In the genomic region with DNA sequence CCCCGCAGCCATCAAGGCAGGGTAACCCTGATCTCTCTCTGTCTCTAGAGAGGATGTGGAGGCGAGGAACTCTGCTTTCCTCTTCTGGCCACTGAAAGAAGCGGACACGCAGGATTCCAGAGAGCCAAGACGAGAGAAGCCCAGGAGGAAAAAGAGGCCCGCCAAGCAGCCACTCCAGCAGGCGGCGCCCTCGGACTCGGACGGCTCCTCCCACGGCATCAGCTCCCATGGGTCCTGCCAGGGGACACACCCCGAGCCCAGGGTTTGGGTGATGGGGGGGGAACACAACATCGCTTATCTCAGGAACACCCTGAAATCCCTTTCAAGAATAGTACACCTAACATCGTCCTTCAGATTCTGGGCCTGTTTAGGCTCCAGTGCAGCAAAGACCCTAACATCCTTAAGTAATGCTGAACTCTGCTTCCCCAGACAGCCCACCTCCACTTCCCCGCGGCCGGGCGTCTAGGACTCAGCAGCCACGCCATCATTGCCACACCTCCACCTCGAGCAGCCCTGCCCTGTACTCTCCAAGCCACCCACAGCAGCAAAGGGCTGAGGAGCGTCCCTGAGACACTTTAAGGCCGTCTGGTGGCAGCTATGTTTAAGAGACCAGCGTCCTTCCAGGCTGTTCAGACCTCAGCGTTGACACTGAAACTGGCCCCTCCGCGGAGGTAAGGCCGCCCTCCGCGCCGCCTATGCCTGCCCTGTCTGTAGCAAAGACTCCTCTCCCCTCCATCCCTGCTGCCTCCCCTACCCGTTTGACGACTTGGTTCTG, we compare ENCODE assay signal across 30 cellular contexts. TPM values are rescaled to one million over a fixed set of nuclear protein-coding genes. Genes with fewer than 3 reads are reported as not detected.
DNase-seq lines count a peak whose midpoint lies in the region; ATAC-seq, FAIRE-seq and TF ChIP-seq lines count a peak whose summit lies in the region.
"Had no signal": no experiment of that assay in that cellular context is flagged by ENCODE, and none has a peak within 500 bp of the region (broad histone marks: within the 10 kb centered on the region; RNA-seq: fewer than 3 reads in every experiment).

No MANE protein-coding gene starts in this region.

- no peak overlapping the region for H2AFZ ChIP-seq in Karpas-422 (ENCODE audit: low read length)
- H2AFZ ChIP-seq in K562 (ENCODE audit: low read depth, low read length): no peak overlapping the region

- no peaks in the 10 kb centered on the region for H3K9me1 ChIP-seq in K562 (ENCODE audit: control insufficient read depth, insufficient read depth, low read length)

- POLR2A ChIA-PET in K562 (lab: Yijun Ruan, JAX): no interaction called here
- POLR2A ChIA-PET in naive thymus-derived CD8-positive, alpha-beta T cell (lab: Charles Lee): no interaction called here

- H3K4me1 Mint-ChIP-seq in nephron progenitor cell (no peaks in the 10 kb centered on the region), progenitor cell of endocrine pancreas (ENCODE audit: low read depth) (peaks cover 5% of the 10 kb centered on the region)
- peaks cover 0 to 2% (median 0%) of the 10 kb centered on the region in 4 donors for H3K4me1 Mint-ChIP-seq in naive thymus-derived CD8-positive, alpha-beta T cell
- H3K4me1 Mint-ChIP-seq: activated B cell treated with CpG ODN at 0.5 μM for 24 hours; activated naive CD4-positive, alpha-beta T cell treated with anti-CD3 and anti-CD28 coated beads, Interleukin-2, amount 50 U/mL, for 24 hours; activated T-helper 17 cell treated with anti-CD3 and anti-CD28 coated beads, Interleukin-2, amount 50 U/mL, for 72 hours; naive thymus-derived CD4-positive, alpha-beta T cell had no signal

- TF ChIP-seq EP300 in K562 (IDR thresholded peaks at IDR 0.05; ENCODE audit: low read length): no peak

- peak; percentile 36 for TF ChIP-seq CTCF in GM06990 (IDR thresholded peaks at IDR 0.05; ENCODE audit: insufficient read depth, low read length, poor library complexity, severe bottlenecking)
- TF ChIP-seq CTCF in K562 (IDR thresholded peaks at IDR 0.05 in 2 of 3, conservative IDR thresholded peaks at IDR 0.05 in 1 of 3; ENCODE audit: insufficient read depth in 2 of 3, low read depth in 1 of 3, low read length in 3 of 3): peak; percentile 48 to 61 (median 58)
- TF ChIP-seq CTCF in nephron progenitor cell (IDR thresholded peaks at IDR 0.05): no peak
- TF ChIP-seq CTCF in progenitor cell of endocrine pancreas (IDR thresholded peaks at IDR 0.05; ENCODE audit: unreplicated experiment): no peak

- TF ChIP-seq RAD21 in K562 (CRISPR knock-in tag; conservative IDR thresholded peaks at IDR 0.05 in 1 of 2, IDR thresholded peaks at IDR 0.05 in 1 of 2): peak in 1 of 2 experiments; percentile 44; a peak in 2 of 4 replicates

- no peaks in the 10 kb centered on the region for H3K9me3 ChIP-seq in Karpas-422 (ENCODE audit: low read length)
- no peaks in the 10 kb centered on the region for H3K9me3 ChIP-seq in K562 (replicated peaks; ENCODE audit: control insufficient read depth, insufficient read depth, low read depth, low read length)
- H3K9me3 ChIP-seq: Caco-2, left lung, tibial nerve had no signal

- no peak for DNase-seq in GM06990 (ENCODE audit: extremely low read depth, insufficient read length)
- DNase-seq in Karpas-422: peak; percentile 48
- peak; percentile 25 to 47 (median 36) for DNase-seq in K562 (ENCODE audit: extremely low read depth in 1 of 4, low spot score in 3 of 4)
- DNase-seq in nephron progenitor cell: no peak
- DNase-seq in naive thymus-derived CD8-positive, alpha-beta T cell: no peak
- DNase-seq in progenitor cell of endocrine pancreas (ENCODE audit: low spot score, unreplicated experiment): no peak
- no peak for DNase-seq in AG08396 (ENCODE audit: low spot score)
- no peak for DNase-seq in NCI-H1694 (lab: John Stamatoyannopoulos, UW)
- DNase-seq: activated B cell treated with CpG ODN at 0.5 μM for 24 hours; activated CD4-positive, alpha-beta T cell treated with anti-CD3 and anti-CD28 coated beads, Interleukin-2, amount 50 U/mL, for 4 hours; activated CD8-positive, alpha-beta memory T cell treated with anti-CD3 and anti-CD28 coated beads, Interleukin-2, amount 50 U/mL, for 48 hours; anterior cingulate cortex; C1 segment of cervical spinal cord; Caco-2; cortex of kidney; GF-D8; hippocampal formation; left lung; naive thymus-derived CD4-positive, alpha-beta T cell; NCI-H510A; PC-3; SIG-M5; stimulated activated CD8-positive, alpha-beta memory T cell treated with anti-CD3 and anti-CD28 coated beads, Interleukin-4, amount 100 ng/mL, for 48 hours; T1000 had no signal

- H3K4me2 ChIP-seq in Karpas-422 (ENCODE audit: low read depth, low read length, poor library complexity, severe bottlenecking) (no peak overlapping the region), K562 (ENCODE audit: insufficient read depth, low read length) (0 out of 2 replicates have a peak overlapping the region, but pooled peaks have one; percentile 23)

- H3K79me2 ChIP-seq in Karpas-422 (ENCODE audit: low read length): no peaks in the 10 kb centered on the region
- H3K79me2 ChIP-seq in K562 (ENCODE audit: control insufficient read depth, insufficient read depth, low read length): no peaks in the 10 kb centered on the region

- in situ Hi-C loops in K562 (cut with MboI): no loop called here

- no peaks in the 10 kb centered on the region for H3K9me2 ChIP-seq in Karpas-422 (replicated peaks; ENCODE audit: insufficient read depth, low read length)

- 2% methylated on average over 32 of the region's 33 CpGs for WGBS in K562 (ENCODE audit: insufficient coverage, low coverage, missing lambda C conversion rate)

- intact Hi-C loops in K562 (cut with micrococcal nuclease): loop anchor here (5.0 kb wide), 1 partner anchor 75 kb away; no protein-coding TSS in a partner anchor

- no TSS peak for BruUV-seq in K562 (replicated peaks; lab: Mats Ljungman, UMichigan)

- H3K4me3 ChIP-seq in GM06990 (replicated peaks; ENCODE audit: low read depth, low read length) (no peak overlapping the region), Karpas-422 (ENCODE audit: low read length) (no peak overlapping the region), K562 (no peak overlapping the region)
- H3K4me3 ChIP-seq: left lung, tibial nerve had no signal

- H3K36me3 ChIP-seq in GM06990 (ENCODE audit: control insufficient read depth, insufficient read depth, low read length) (no peaks in the 10 kb centered on the region), Karpas-422 (ENCODE audit: insufficient read depth, low read length) (no peaks in the 10 kb centered on the region), K562 (ENCODE audit: control insufficient read depth, insufficient read depth, low read length) (no peaks in the 10 kb centered on the region)
- H3K36me3 ChIP-seq: left lung, tibial nerve had no signal

- H3K27ac Mint-ChIP-seq in nephron progenitor cell: peak overlapping the region; percentile 50
- H3K27ac Mint-ChIP-seq in naive thymus-derived CD8-positive, alpha-beta T cell: no peak overlapping the region
- H3K27ac Mint-ChIP-seq in progenitor cell of endocrine pancreas: no peak overlapping the region
- H3K27ac Mint-ChIP-seq: activated B cell treated with CpG ODN at 0.5 μM for 24 hours; activated naive CD4-positive, alpha-beta T cell treated with anti-CD3 and anti-CD28 coated beads, Interleukin-2, amount 50 U/mL, for 24 hours; activated T-helper 17 cell treated with anti-CD3 and anti-CD28 coated beads, Interleukin-2, amount 50 U/mL, for 72 hours; naive thymus-derived CD4-positive, alpha-beta T cell had no signal

- peaks cover 1% of the 10 kb centered on the region for H3K27me3 ChIP-seq in GM06990 (replicated peaks; ENCODE audit: control insufficient read depth, insufficient read depth, low read length)
- H3K27me3 ChIP-seq in Karpas-422 (ENCODE audit: low read length): no peaks in the 10 kb centered on the region
- H3K27me3 ChIP-seq in K562 (ENCODE audit: control insufficient read depth in 2 of 2, insufficient read depth in 2 of 2, low read length in 2 of 2): peaks cover 16 to 43% of the 10 kb centered on the region in 2 experiments; a peak in 4 of 5 replicates

- peaks cover 10% of the 10 kb centered on the region for H3K27me3 Mint-ChIP-seq in nephron progenitor cell (ENCODE audit: low read depth, poor library complexity)
- H3K27me3 Mint-ChIP-seq in naive thymus-derived CD8-positive, alpha-beta T cell: peaks cover 11 to 61% (median 26%) of the 10 kb centered on the region in 5 donors
- peaks cover 3% of the 10 kb centered on the region for H3K27me3 Mint-ChIP-seq in progenitor cell of endocrine pancreas

- TF ChIP-seq POLR2A in K562 (conservative IDR thresholded peaks at IDR 0.05): no peak

- CTCF ChIA-PET in K562 (lab: Yijun Ruan, JAX; ENCODE audit: low intra/inter-chr PET ratio): interaction anchor here (0.7 to 0.9 kb wide), 2 partner anchors 206 to 505 kb away, joined by 3 read pairs; no protein-coding TSS in a partner anchor

- H3K9ac ChIP-seq in Karpas-422 (ENCODE audit: low read length): no peak overlapping the region
- no peak overlapping the region for H3K9ac ChIP-seq in K562 (ENCODE audit: insufficient read depth in 1 of 2, low read depth in 2 of 2, low read length in 2 of 2)

- H3K27ac ChIP-seq in Karpas-422 (ENCODE audit: low read length) (no peak overlapping the region), K562 (ENCODE audit: extremely low read depth, low read depth, low read length) (no peak overlapping the region)
- H3K27ac ChIP-seq: left lung, tibial nerve had no signal

- H3K36me3 Mint-ChIP-seq in nephron progenitor cell (ENCODE audit: low read depth) (no peaks in the 10 kb centered on the region), progenitor cell of endocrine pancreas (ENCODE audit: insufficient read depth) (no peaks in the 10 kb centered on the region)
- peaks cover 0 to 4% (median 0%) of the 10 kb centered on the region in 3 donors for H3K36me3 Mint-ChIP-seq in naive thymus-derived CD8-positive, alpha-beta T cell
- H3K36me3 Mint-ChIP-seq: activated naive CD4-positive, alpha-beta T cell treated with anti-CD3 and anti-CD28 coated beads, Interleukin-2, amount 50 U/mL, for 24 hours had no signal

- H3K9me3 Mint-ChIP-seq in nephron progenitor cell (no peaks in the 10 kb centered on the region), progenitor cell of endocrine pancreas (ENCODE audit: low read depth) (no peaks in the 10 kb centered on the region)
- no peaks in the 10 kb centered on the region for H3K9me3 Mint-ChIP-seq in naive thymus-derived CD8-positive, alpha-beta T cell
- H3K9me3 Mint-ChIP-seq: activated B cell treated with CpG ODN at 0.5 μM for 24 hours; activated naive CD4-positive, alpha-beta T cell treated with anti-CD3 and anti-CD28 coated beads, Interleukin-2, amount 50 U/mL, for 24 hours had no signal

- no peak for FAIRE-seq in K562 (lab: Jason Lieb, UNC)

- H4K20me1 ChIP-seq in Karpas-422 (ENCODE audit: insufficient read depth, low read depth, low read length) (no peaks in the 10 kb centered on the region), K562 (replicated peaks; ENCODE audit: control insufficient read depth, insufficient read depth, low read length) (no peaks in the 10 kb centered on the region)

- no peaks in the 10 kb centered on the region for H3K4me1 ChIP-seq in Karpas-422 (ENCODE audit: low read length)
- H3K4me1 ChIP-seq in K562 (replicated peaks in 1 of 2; ENCODE audit: control insufficient read depth in 2 of 2, insufficient read depth in 2 of 2, low read length in 2 of 2): peaks cover 0 to 5% of the 10 kb centered on the region in 2 experiments; a peak in 1 of 5 replicates
- H3K4me1 ChIP-seq: Caco-2, tibial nerve had no signal

- peak; percentile 78 for ATAC-seq in K562
- ATAC-seq in naive thymus-derived CD8-positive, alpha-beta T cell: no peak
- ATAC-seq: activated T-helper 17 cell treated with anti-CD3 and anti-CD28 coated beads, Interleukin-2, amount 50 U/mL, for 72 hours; left lung; naive thymus-derived CD4-positive, alpha-beta T cell; PC-3 had no signal

- no peak overlapping the region for H3K4me3 Mint-ChIP-seq in nephron progenitor cell
- H3K4me3 Mint-ChIP-seq in naive thymus-derived CD8-positive, alpha-beta T cell: peak overlapping the region in 1 of 10 donors; percentile 10
- no peak overlapping the region for H3K4me3 Mint-ChIP-seq in progenitor cell of endocrine pancreas (ENCODE audit: low read depth)
- H3K4me3 Mint-ChIP-seq: activated B cell treated with CpG ODN at 0.5 μM for 24 hours; activated naive CD4-positive, alpha-beta T cell treated with anti-CD3 and anti-CD28 coated beads, Interleukin-2, amount 50 U/mL, for 24 hours; activated T-helper 17 cell treated with anti-CD3 and anti-CD28 coated beads, Interleukin-2, amount 50 U/mL, for 72 hours; naive thymus-derived CD4-positive, alpha-beta T cell had no signal

RNA-seq across cellular contexts. Expression of a gene that starts 34.3 kb away (rescaled TPM):
- total RNA-seq in Karpas-422 (2014; rRNA removed; shearing (Covaris generic); ENCODE audit: low replicate concordance): 0.07 TPM in 1 of 2 replicates, not detected in the other
- not detected in 2 replicates for total RNA-seq in K562 (2011; cell fraction: chromatin; rRNA removed; ENCODE audit: low replicate concordance)
- not detected in 2 replicates for total RNA-seq in K562 (2011; cell fraction: nucleolus; rRNA removed)
- total RNA-seq in K562 (2011; cell fraction: nucleoplasm; rRNA removed): not detected in 2 replicates
- total RNA-seq in K562 (2014; rRNA removed) (not detected in 2 replicates), K562 (2014; rRNA removed; fragmentation: Illumina TruSeq; extraction: Trizol) (not detected in 2 replicates), K562 (2015; rRNA removed; fragmentation: Illumina TruSeq; extraction: Trizol) (not detected in 2 replicates), K562 (2021) (not detected in 2 replicates), progenitor cell of endocrine pancreas (5.3 and 5.5 TPM in 2 replicates)
- polyA plus RNA-seq in K562 (2011; rRNA removed) (not detected in 2 replicates), K562 (2014; fragmentation: Illumina TruSeq; extraction: Trizol) (not detected in 2 replicates), K562 (2014; fragmentation: Nextera tagmentation; extraction: Ambion mirVana) (not detected), K562 (2014; rRNA removed) (not detected in 2 replicates)
- not detected in 2 replicates for polyA plus RNA-seq in K562 (2011; cell fraction: cytosol; rRNA removed)
- not detected in 2 replicates for polyA plus RNA-seq in K562 (2011; cell fraction: nucleus; rRNA removed)
- polyA plus RNA-seq in K562 (2012): 0.03 TPM in 1 of 2 replicates, not detected in the other
- not detected in 2 replicates for polyA minus RNA-seq in K562 (2011; rRNA and poly(A)+ RNA removed)
- polyA minus RNA-seq in K562 (2011; cell fraction: cytosol; rRNA and poly(A)+ RNA removed): not detected in 2 replicates
- not detected in 2 replicates for polyA minus RNA-seq in K562 (2011; cell fraction: nucleus; rRNA and poly(A)+ RNA removed)
- total RNA-seq in naive thymus-derived CD8-positive, alpha-beta T cell: not detected
- not detected for polyA plus RNA-seq in naive thymus-derived CD8-positive, alpha-beta T cell
- total RNA-seq: activated B cell treated with CpG ODN at 0.5 μM for 24 hours; activated T-helper 17 cell treated with anti-CD3 and anti-CD28 coated beads, Interleukin-2, amount 50 U/mL, for 72 hours; Caco-2; cardiac septum; naive thymus-derived CD4-positive, alpha-beta T cell; PC-3 had no signal
- polyA plus RNA-seq: AG04450; fibroblast of lung; naive thymus-derived CD4-positive, alpha-beta T cell had no signal

Comparison
In these comparisons a context has a peak if more than half of its experiments do, and no peak if none do; other contexts are left out.
1. DNase-seq: peak in Karpas-422 (single experiment) and K562 (4 of 4); none in GM06990 (single experiment), nephron progenitor cell (single experiment), naive thymus-derived CD8-positive, alpha-beta T cell (0 of 10), progenitor cell of endocrine pancreas (single experiment), AG08396 (single experiment) and NCI-H1694 (single experiment).
2. CTCF ChIP-seq: peak in GM06990 (single experiment) and K562 (3 of 3); none in nephron progenitor cell (single experiment) and progenitor cell of endocrine pancreas (single experiment).